In genomic region chr16:28191364-28191985, GRCh38 we compare ENCODE assay signal across 10 cellular contexts. TPM values are rescaled to one million over a fixed set of nuclear protein-coding genes. Genes with fewer than 3 reads are reported as not detected.
DNase-seq lines count a peak whose midpoint lies in the region; ATAC-seq and TF ChIP-seq lines count a peak whose summit lies in the region.
"Had no signal": no experiment of that assay in that cellular context is flagged by ENCODE, and none has a peak within 500 bp of the region (broad histone marks: within the 10 kb centered on the region; RNA-seq: fewer than 3 reads in every experiment).

No MANE protein-coding gene starts in this region.

- CTCF ChIA-PET in activated naive CD4-positive, alpha-beta T cell treated with anti-CD3 and anti-CD28 coated beads, Interleukin-2, amount 10 ng/mL, durations not matched to agents 7 days and 5 days (lab: Charles Lee): interaction anchor here (1.5 to 5.2 kb wide), 4 partner anchors 10 to 27 kb away, joined by 3 to 50 read pairs (median 24); no protein-coding TSS in a partner anchor
- CTCF ChIA-PET in activated CD8-positive, alpha-beta T cell treated with anti-CD3 and anti-CD28 coated beads for 36 hours (lab: Charles Lee): interaction anchor here (0.9 to 4.2 kb wide), 6 partner anchors 8 to 51 kb away, joined by 3 to 34 read pairs (median 3); partner anchors contain the start of gene XPO6

- no peaks in the 10 kb centered on the region for H3K27me3 Mint-ChIP-seq in activated naive CD4-positive, alpha-beta T cell treated with anti-CD3 and anti-CD28 coated beads, Interleukin-2, amount 10 ng/mL, durations not matched to agents 7 days and 5 days
- no peaks in the 10 kb centered on the region for H3K27me3 Mint-ChIP-seq in activated CD8-positive, alpha-beta T cell treated with anti-CD3 and anti-CD28 coated beads for 36 hours
- H3K27me3 Mint-ChIP-seq in type B pancreatic cell: no peaks in the 10 kb centered on the region

- H3K27ac Mint-ChIP-seq in activated naive CD4-positive, alpha-beta T cell treated with anti-CD3 and anti-CD28 coated beads, Interleukin-2, amount 10 ng/mL, durations not matched to agents 7 days and 5 days: peak overlapping the region; percentile 71
- H3K27ac Mint-ChIP-seq in activated CD8-positive, alpha-beta T cell treated with anti-CD3 and anti-CD28 coated beads for 36 hours: peak overlapping the region; percentile 88
- H3K27ac Mint-ChIP-seq in type B pancreatic cell: peak overlapping the region; percentile 83

- no peak for ATAC-seq in activated CD8-positive, alpha-beta T cell treated with anti-CD3 and anti-CD28 coated beads for 36 hours

- H3K4me1 Mint-ChIP-seq in activated naive CD4-positive, alpha-beta T cell treated with anti-CD3 and anti-CD28 coated beads, Interleukin-2, amount 10 ng/mL, durations not matched to agents 7 days and 5 days: peaks cover 95% of the 10 kb centered on the region
- H3K4me1 Mint-ChIP-seq in activated CD8-positive, alpha-beta T cell treated with anti-CD3 and anti-CD28 coated beads for 36 hours (ENCODE audit: low read depth): peaks cover 91% of the 10 kb centered on the region
- H3K4me1 Mint-ChIP-seq in type B pancreatic cell (ENCODE audit: unreplicated experiment): peaks cover 56% of the 10 kb centered on the region

- POLR2A ChIA-PET in activated CD8-positive, alpha-beta T cell treated with anti-CD3 and anti-CD28 coated beads for 36 hours (lab: Charles Lee): interaction anchor here (0.8 to 5.4 kb wide), 6 partner anchors 9 to 43 kb away, joined by 3 to 124 read pairs (median 6); partner anchors contain the start of gene XPO6

- intact Hi-C loops in activated CD8-positive, alpha-beta T cell treated with anti-CD3 and anti-CD28 coated beads for 36 hours (cut with micrococcal nuclease): no loop called here

- no peaks in the 10 kb centered on the region for H3K9me3 Mint-ChIP-seq in activated naive CD4-positive, alpha-beta T cell treated with anti-CD3 and anti-CD28 coated beads, Interleukin-2, amount 10 ng/mL, durations not matched to agents 7 days and 5 days
- H3K9me3 Mint-ChIP-seq in activated CD8-positive, alpha-beta T cell treated with anti-CD3 and anti-CD28 coated beads for 36 hours: no peaks in the 10 kb centered on the region
- no peaks in the 10 kb centered on the region for H3K9me3 Mint-ChIP-seq in type B pancreatic cell

- DNase-seq in activated naive CD4-positive, alpha-beta T cell treated with anti-CD3 and anti-CD28 coated beads, Interleukin-2, amount 10 ng/mL, durations not matched to agents 7 days and 5 days: no peak
- DNase-seq in activated naive CD4-positive, alpha-beta T cell (lab: John Stamatoyannopoulos, UW): no peak
- DNase-seq in activated CD8-positive, alpha-beta T cell treated with anti-CD3 and anti-CD28 coated beads for 36 hours: no peak
- DNase-seq in inferior parietal cortex (ENCODE audit: extremely low spot score): peak; percentile 36
- no peak for DNase-seq in type B pancreatic cell (ENCODE audit: extremely low spot score, unreplicated experiment)
- DNase-seq in stimulated activated CD4-positive, alpha-beta T cell treated with anti-CD3 and anti-CD28 coated beads, Interleukin-4, amount 100 ng/mL, for 24 hours: no peak
- no peak for DNase-seq in NCI-H187 (lab: John Stamatoyannopoulos, UW)
- DNase-seq in DMS 273 treated with DMSO at 0.1 percent for 48 hours (lab: John Stamatoyannopoulos, UW): no peak
- DNase-seq: NCI-H1105, upper lobe of left lung had no signal

- peaks cover 59% of the 10 kb centered on the region for H3K36me3 Mint-ChIP-seq in activated naive CD4-positive, alpha-beta T cell treated with anti-CD3 and anti-CD28 coated beads, Interleukin-2, amount 10 ng/mL, durations not matched to agents 7 days and 5 days
- peaks cover 72% of the 10 kb centered on the region for H3K36me3 Mint-ChIP-seq in activated CD8-positive, alpha-beta T cell treated with anti-CD3 and anti-CD28 coated beads for 36 hours (ENCODE audit: low read depth)
- H3K36me3 Mint-ChIP-seq in type B pancreatic cell: peaks cover 23% of the 10 kb centered on the region

- no peak overlapping the region for H3K4me3 Mint-ChIP-seq in activated naive CD4-positive, alpha-beta T cell treated with anti-CD3 and anti-CD28 coated beads, Interleukin-2, amount 10 ng/mL, durations not matched to agents 7 days and 5 days
- H3K4me3 Mint-ChIP-seq in activated CD8-positive, alpha-beta T cell treated with anti-CD3 and anti-CD28 coated beads for 36 hours: peak overlapping the region; percentile 10
- peak overlapping the region; percentile 27 for H3K4me3 Mint-ChIP-seq in type B pancreatic cell

- no peak for TF ChIP-seq CTCF in activated CD8-positive, alpha-beta T cell treated with anti-CD3 and anti-CD28 coated beads for 36 hours (IDR thresholded peaks at IDR 0.05)
- TF ChIP-seq CTCF in type B pancreatic cell (conservative IDR thresholded peaks at IDR 0.05): no peak

RNA-seq across cellular contexts. Expression of gene XPO6, which starts 20.3 kb away (rescaled TPM):
- 100 to 1,000 TPM; 250 to 253 TPM for total RNA-seq in activated CD8-positive, alpha-beta T cell treated with anti-CD3 and anti-CD28 coated beads for 36 hours
- 111 and 118 TPM in 2 replicates for total RNA-seq in type B pancreatic cell (ENCODE audit: low replicate concordance)
